Comparison of ENCODE assay signal across 8 cellular contexts in the genomic region with DNA sequence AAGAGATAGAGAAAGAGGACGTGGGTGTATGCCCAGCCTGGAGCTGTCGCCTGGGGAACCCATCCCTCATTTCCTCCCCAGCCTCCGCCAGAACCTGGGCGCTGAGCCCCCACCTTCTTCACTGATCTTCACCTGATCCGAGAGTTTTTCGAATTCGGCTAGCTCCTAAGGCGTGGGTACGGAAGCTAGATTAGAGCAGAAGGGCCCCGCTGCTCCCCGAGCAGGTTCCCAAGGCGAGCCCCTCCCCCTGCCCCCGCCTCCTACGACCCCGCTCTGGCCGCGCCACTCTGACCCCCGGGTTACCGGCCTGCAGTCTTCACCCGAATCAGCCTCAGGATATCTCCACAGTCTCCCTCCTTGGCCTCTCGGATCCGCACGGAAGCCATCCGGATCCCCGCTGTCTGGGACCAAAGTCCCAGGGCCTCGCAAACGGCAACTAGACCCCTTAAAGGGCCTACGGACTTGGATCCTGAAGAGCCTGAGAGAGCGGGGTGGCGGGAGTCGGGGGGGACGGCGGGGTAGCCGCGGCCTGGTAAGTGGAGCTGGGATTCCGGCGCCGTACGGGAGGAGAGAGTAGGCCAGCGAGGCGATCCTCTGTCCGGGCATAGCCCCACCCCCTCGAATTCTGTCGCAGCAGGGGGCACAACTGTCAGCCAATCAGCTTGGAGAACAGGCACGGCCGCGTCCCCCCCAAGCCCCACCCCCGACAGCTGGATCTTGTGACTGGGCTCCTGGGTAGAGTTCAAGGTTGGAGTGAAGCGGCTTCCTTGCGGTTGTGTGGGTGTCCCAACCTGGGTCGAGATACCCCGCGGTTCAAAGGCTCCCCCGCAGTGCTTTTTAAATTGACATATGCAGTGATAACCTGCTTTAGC. TPM values are rescaled to one million over a fixed set of nuclear protein-coding genes. Genes with fewer than 3 reads are reported as not detected.
DNase-seq lines count a peak whose midpoint lies in the region; ATAC-seq, FAIRE-seq and TF ChIP-seq lines count a peak whose summit lies in the region.

TSS of gene SAT2 (minus strand) at position 572 of the 872 bp plus-strand sequence. CDS start at position 386, 186 bp downstream.

- peak; percentile 94 for DNase-seq in CD14-positive monocyte (ENCODE audit: low spot score)
- DNase-seq in HTR-8/SVneo (ENCODE audit: insufficient read length, low spot score), result peak; percentile 98
- peak; percentile 82 for DNase-seq in OCI-LY7 (ENCODE audit: low spot score)
- peak; percentile 82 for DNase-seq in activated T-cell treated with anti-CD3 and anti-CD28 coated beads, Interleukin-2, amount 50 U/mL, for 1 hour
- DNase-seq in erythroblast (lab: John Stamatoyannopoulos, UW), result peak; percentile 89 to 91
- peak; percentile 95 for DNase-seq in mucosa of gallbladder (ENCODE audit: low spot score)
- DNase-seq in stimulated activated CD8-positive, alpha-beta memory T cell treated with anti-CD3 and anti-CD28 coated beads, Interleukin-4, amount 100 ng/mL, for 24 hours (ENCODE audit: low read depth), result peak; percentile 80

- H3K4me3 ChIP-seq in OCI-LY7 (ENCODE audit: low read depth, low read length, poor library complexity, severe bottlenecking), result peak within 1 kb of the TSS; percentile 75

- H3K79me2 ChIP-seq in OCI-LY7 (ENCODE audit: insufficient read depth, low read depth, low read length), result no peaks in the 10 kb centered on the region

- ATAC-seq in GM19397 (IDR thresholded peaks at IDR 0.05; ENCODE audit: unreplicated experiment), result peak; percentile 81

- H3K9me3 ChIP-seq in OCI-LY7 (ENCODE audit: low read length), result no peaks in the 10 kb centered on the region

- POLR2A ChIA-PET in OCI-LY7 (lab: Charles Lee), result interaction anchor here (0.5 to 1.7 kb wide), 6 partner anchors 13 to 252 kb away, joined by 3 to 6 read pairs (median 4); partner anchors contain the start of genes FXR2 and TP53

- peak within 1 kb of the TSS; percentile 92 to 93 for H3K4me3 Mint-ChIP-seq in CD14-positive monocyte

- peak within 1 kb of the TSS; percentile 73 for H2AFZ ChIP-seq in OCI-LY7 (ENCODE audit: low read length)

- peak; percentile 28 for TF ChIP-seq POLR2A in erythroblast (IDR thresholded peaks at IDR 0.05; ENCODE audit: low read length)

- CTCF ChIA-PET in OCI-LY7 (lab: Charles Lee; ENCODE audit: unreplicated experiment), result no interaction called here

- H3K36me3 Mint-ChIP-seq in CD14-positive monocyte, result peaks cover 3 to 14% of the 10 kb centered on the region in 2 donors

- H3K9me3 Mint-ChIP-seq in CD14-positive monocyte, result peaks cover 0 to 3% (median 0%) of the 10 kb centered on the region in 7 donors

- no peaks in the 10 kb centered on the region for H3K9me2 ChIP-seq in OCI-LY7 (ENCODE audit: insufficient read depth, low read length)

- BruUV-seq in OCI-LY7 (replicated peaks; lab: Mats Ljungman, UMichigan), result no TSS peak

- H3K36me3 ChIP-seq in OCI-LY7 (ENCODE audit: insufficient read depth, low read length), result no peaks in the 10 kb centered on the region

- H3K27ac Mint-ChIP-seq in CD14-positive monocyte, result peak within 1 kb of the TSS; percentile 93 to 97 (median 95)

- no peak within 1 kb of the TSS for H3K27ac ChIP-seq in OCI-LY7 (ENCODE audit: low read depth, low read length, poor library complexity, severe bottlenecking)

- H3K4me2 ChIP-seq in OCI-LY7 (ENCODE audit: low read length), result peak within 1 kb of the TSS; percentile 74

- peaks cover 4% of the 10 kb centered on the region for H3K4me1 ChIP-seq in OCI-LY7 (ENCODE audit: insufficient read depth, low read length, poor library complexity, severe bottlenecking)

- H3K27me3 Mint-ChIP-seq in CD14-positive monocyte (ENCODE audit: low read depth in 3 of 3), result no peaks in the 10 kb centered on the region

- peaks cover 18% of the 10 kb centered on the region for H3K4me1 Mint-ChIP-seq in CD14-positive monocyte

- no peaks in the 10 kb centered on the region for H4K20me1 ChIP-seq in OCI-LY7 (ENCODE audit: insufficient read depth, low read length)

- TF ChIP-seq CTCF in CD14-positive monocyte (IDR thresholded peaks at IDR 0.05) (no peak), OCI-LY7 (conservative IDR thresholded peaks at IDR 0.05; ENCODE audit: low read length) (no peak)

- intact Hi-C loops in CD14-positive monocyte (cut with micrococcal nuclease), result loop anchor here (5.0 kb wide), 1 partner anchor 60 kb away; the partner anchor contains the start of genes TP53 (in 2 of the 2) and WRAP53 (in 2 of the 2)
- intact Hi-C loops in OCI-LY7 (cut with micrococcal nuclease; ENCODE audit: unreplicated experiment), result loop anchor here (2.0 kb wide), 1 partner anchor 59 kb away; the partner anchor contains the start of gene TP53

- FAIRE-seq in HTR-8/SVneo (lab: Jason Lieb, UNC), result peak; percentile 98

RNA-seq across cellular contexts. Expression of gene SAT2, which starts in this region (rescaled TPM):
- polyA plus RNA-seq in CD14-positive monocyte, result 10 to 100 TPM; 83.4 to 89.8 TPM
- 16.0 and 16.9 TPM in 2 replicates for total RNA-seq in OCI-LY7 (2014; rRNA removed; shearing (Covaris generic))
- total RNA-seq in OCI-LY7 (2022) (37.3 and 41.1 TPM in 2 replicates), mucosa of gallbladder (120 TPM)
